In genomic region chr7:100679129-100679926, GRCh38 we compare ENCODE assay signal across 1 cellular context.
TF ChIP-seq lines count a peak whose summit lies in the region.

No MANE protein-coding gene starts in this region.

TF ChIP-seq in endothelial cell of umbilical vein, 7 proteins besides CTCF, POLR2A, EP300 and RAD21:
- TF ChIP-seq EZH2 (IDR thresholded peaks at IDR 0.05; ENCODE audit: borderline replicate concordance, low read depth, low read length, severe bottlenecking) (no peak), POLR2AphosphoS5 (IDR thresholded peaks at IDR 0.05; ENCODE audit: insufficient read depth, low read depth, low read length) (no peak), JUN (IDR thresholded peaks at IDR 0.05; ENCODE audit: borderline replicate concordance, insufficient read depth, insufficient read length, low read depth) (no peak), GATA2 (IDR thresholded peaks at IDR 0.05; ENCODE audit: insufficient read depth, insufficient read length, low read depth, low read length) (no peak), MYC (IDR thresholded peaks at IDR 0.05; ENCODE audit: low read depth, low read length) (no peak), FOS (IDR thresholded peaks at IDR 0.05; ENCODE audit: borderline replicate concordance, insufficient read depth, low read length) (no peak)
- TF ChIP-seq, protein P1, sequence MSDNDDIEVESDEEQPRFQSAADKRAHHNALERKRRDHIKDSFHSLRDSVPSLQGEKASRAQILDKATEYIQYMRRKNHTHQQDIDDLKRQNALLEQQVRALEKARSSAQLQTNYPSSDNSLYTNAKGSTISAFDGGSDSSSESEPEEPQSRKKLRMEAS (IDR thresholded peaks at IDR 0.05; ENCODE audit: insufficient read depth, insufficient read length): no peak
TF ChIP-seq in endothelial cell of umbilical vein: peak in this region for 0.
